Comparison of ENCODE assay signal across 17 cellular contexts in genomic region chr11:27571151-27571840, GRCh38.
A peak's percentile ranks its signal among the peaks of the same experiment; 100 is the strongest.
DNase-seq lines count a peak whose midpoint lies in the region; ATAC-seq and TF ChIP-seq lines count a peak whose summit lies in the region.
"Had no signal": no experiment of that assay in that cellular context is flagged by ENCODE, and none has a peak within 500 bp of the region (broad histone marks: within the 10 kb centered on the region; RNA-seq: fewer than 3 reads in every experiment).

No MANE protein-coding gene starts in this region.

- ATAC-seq in WTC11 (peak; percentile 71), GM18907 (IDR thresholded peaks at IDR 0.05; ENCODE audit: unreplicated experiment) (no peak), GM21723 (IDR thresholded peaks at IDR 0.05; ENCODE audit: unreplicated experiment) (no peak)
- ATAC-seq: activated naive CD8-positive, alpha-beta T cell treated with anti-CD3 and anti-CD28 coated beads, Interleukin-2, amount 50 U/mL, for 24 hours; stimulated activated naive CD8-positive, alpha-beta T cell treated with anti-CD3 and anti-CD28 coated beads, Interleukin-15, amount 100 ng/mL, for 72 hours had no signal

- H3K4me1 Mint-ChIP-seq in WTC11 (peaks cover 12% of the 10 kb centered on the region), osteocyte (ENCODE audit: unreplicated experiment) (peaks cover 19% of the 10 kb centered on the region)
- H3K4me1 Mint-ChIP-seq: activated CD4-positive, alpha-beta memory T cell treated with anti-CD3 and anti-CD28 coated beads, Interleukin-2, amount 10 ng/mL, durations not matched to agents 7 days and 5 days; activated naive CD8-positive, alpha-beta T cell treated with anti-CD3 and anti-CD28 coated beads, Interleukin-2, amount 50 U/mL, for 24 hours; stimulated activated naive CD8-positive, alpha-beta T cell treated with anti-CD3 and anti-CD28 coated beads, Interleukin-15, amount 100 ng/mL, for 72 hours had no signal

- H3K36me3 Mint-ChIP-seq in WTC11 (no peaks in the 10 kb centered on the region), osteocyte (ENCODE audit: unreplicated experiment) (no peaks in the 10 kb centered on the region)

- H3K4me3 Mint-ChIP-seq in WTC11 (no peak overlapping the region), osteocyte (ENCODE audit: unreplicated experiment) (no peak overlapping the region)
- H3K4me3 Mint-ChIP-seq: activated CD4-positive, alpha-beta memory T cell treated with anti-CD3 and anti-CD28 coated beads, Interleukin-2, amount 10 ng/mL, durations not matched to agents 7 days and 5 days; activated naive CD8-positive, alpha-beta T cell treated with anti-CD3 and anti-CD28 coated beads, Interleukin-2, amount 50 U/mL, for 24 hours; stimulated activated naive CD8-positive, alpha-beta T cell treated with anti-CD3 and anti-CD28 coated beads, Interleukin-15, amount 100 ng/mL, for 72 hours had no signal

- H3K27me3 Mint-ChIP-seq in WTC11 (ENCODE audit: low read depth) = peaks cover 49% of the 10 kb centered on the region
- H3K27me3 Mint-ChIP-seq in osteocyte (ENCODE audit: unreplicated experiment) = no peaks in the 10 kb centered on the region
- H3K27me3 Mint-ChIP-seq: activated CD4-positive, alpha-beta memory T cell treated with anti-CD3 and anti-CD28 coated beads, Interleukin-2, amount 10 ng/mL, durations not matched to agents 7 days and 5 days; activated naive CD8-positive, alpha-beta T cell treated with anti-CD3 and anti-CD28 coated beads, Interleukin-2, amount 50 U/mL, for 24 hours; stimulated activated naive CD8-positive, alpha-beta T cell treated with anti-CD3 and anti-CD28 coated beads, Interleukin-15, amount 100 ng/mL, for 72 hours had no signal

- H3K27ac Mint-ChIP-seq in WTC11 (no peak overlapping the region), osteocyte (ENCODE audit: unreplicated experiment) (peak overlapping the region; percentile 58)
- H3K27ac Mint-ChIP-seq: activated CD4-positive, alpha-beta memory T cell treated with anti-CD3 and anti-CD28 coated beads, Interleukin-2, amount 10 ng/mL, durations not matched to agents 7 days and 5 days; activated naive CD8-positive, alpha-beta T cell treated with anti-CD3 and anti-CD28 coated beads, Interleukin-2, amount 50 U/mL, for 24 hours; stimulated activated naive CD8-positive, alpha-beta T cell treated with anti-CD3 and anti-CD28 coated beads, Interleukin-15, amount 100 ng/mL, for 72 hours had no signal

- H3K4me3 ChIP-seq in fibroblast of pulmonary artery (replicated peaks; ENCODE audit: low read depth, low read length) = no peak overlapping the region
- H3K4me3 ChIP-seq: BLaER1 treated with 17β-estradiol and CSF1 and Interleukin-3, amounts not matched to agents 10 nM and 100 nM; uterus had no signal

- peak; percentile 86 for DNase-seq in EL
- no peak for DNase-seq in WTC11 (ENCODE audit: low spot score)
- peak; percentile 67 for DNase-seq in fibroblast of pulmonary artery (ENCODE audit: low read depth)
- no peak for DNase-seq in osteocyte (ENCODE audit: extremely low spot score, unreplicated experiment)
- no peak for DNase-seq in posterior cingulate gyrus
- DNase-seq in germinal center (ENCODE audit: low spot score) = no peak
- DNase-seq: activated CD4-positive, alpha-beta memory T cell treated with anti-CD3 and anti-CD28 coated beads, Interleukin-2, amount 10 ng/mL, durations not matched to agents 7 days and 5 days; activated naive CD8-positive, alpha-beta T cell treated with anti-CD3 and anti-CD28 coated beads, Interleukin-2, amount 50 U/mL, for 24 hours; DMS53; KG1; NCI-H446; nucleus accumbens; stimulated activated naive CD8-positive, alpha-beta T cell treated with anti-CD3 and anti-CD28 coated beads, Interleukin-15, amount 100 ng/mL, for 72 hours; uterus had no signal

- TF ChIP-seq CTCF in WTC11 (IDR thresholded peaks at IDR 0.05) (no peak), fibroblast of pulmonary artery (IDR thresholded peaks at IDR 0.05; ENCODE audit: low read length, missing control alignments) (no peak), osteocyte (IDR thresholded peaks at IDR 0.05) (no peak)

- CTCF ChIA-PET in WTC11 (lab: Charles Lee) = no interaction called here

- H3K9me3 Mint-ChIP-seq in WTC11 (no peaks in the 10 kb centered on the region), osteocyte (ENCODE audit: unreplicated experiment) (no peaks in the 10 kb centered on the region)
- H3K9me3 Mint-ChIP-seq: activated CD4-positive, alpha-beta memory T cell treated with anti-CD3 and anti-CD28 coated beads, Interleukin-2, amount 10 ng/mL, durations not matched to agents 7 days and 5 days; activated naive CD8-positive, alpha-beta T cell treated with anti-CD3 and anti-CD28 coated beads, Interleukin-2, amount 50 U/mL, for 24 hours had no signal

- intact Hi-C loops in posterior cingulate gyrus (cut with DNase I) = no loop called here

- POLR2A ChIA-PET in WTC11 (lab: Charles Lee) = no interaction called here

TF ChIP-seq in WTC11, 78 proteins besides CTCF, POLR2A, EP300 and RAD21:
- TF ChIP-seq, protein P1, sequence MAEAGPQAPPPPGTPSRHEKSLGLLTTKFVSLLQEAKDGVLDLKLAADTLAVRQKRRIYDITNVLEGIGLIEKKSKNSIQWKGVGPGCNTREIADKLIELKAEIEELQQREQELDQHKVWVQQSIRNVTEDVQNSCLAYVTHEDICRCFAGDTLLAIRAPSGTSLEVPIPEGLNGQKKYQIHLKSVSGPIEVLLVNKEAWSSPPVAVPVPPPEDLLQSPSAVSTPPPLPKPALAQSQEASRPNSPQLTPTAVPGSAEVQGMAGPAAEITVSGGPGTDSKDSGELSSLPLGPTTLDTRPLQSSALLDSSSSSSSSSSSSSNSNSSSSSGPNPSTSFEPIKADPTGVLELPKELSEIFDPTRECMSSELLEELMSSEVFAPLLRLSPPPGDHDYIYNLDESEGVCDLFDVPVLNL (CRISPR knock-in tag; IDR thresholded peaks at IDR 0.05; ENCODE audit: borderline replicate concordance, low read depth) = no peak
- TF ChIP-seq NFATC4 (CRISPR knock-in tag; IDR thresholded peaks at IDR 0.05) = no peak
- TF ChIP-seq, protein P2, sequence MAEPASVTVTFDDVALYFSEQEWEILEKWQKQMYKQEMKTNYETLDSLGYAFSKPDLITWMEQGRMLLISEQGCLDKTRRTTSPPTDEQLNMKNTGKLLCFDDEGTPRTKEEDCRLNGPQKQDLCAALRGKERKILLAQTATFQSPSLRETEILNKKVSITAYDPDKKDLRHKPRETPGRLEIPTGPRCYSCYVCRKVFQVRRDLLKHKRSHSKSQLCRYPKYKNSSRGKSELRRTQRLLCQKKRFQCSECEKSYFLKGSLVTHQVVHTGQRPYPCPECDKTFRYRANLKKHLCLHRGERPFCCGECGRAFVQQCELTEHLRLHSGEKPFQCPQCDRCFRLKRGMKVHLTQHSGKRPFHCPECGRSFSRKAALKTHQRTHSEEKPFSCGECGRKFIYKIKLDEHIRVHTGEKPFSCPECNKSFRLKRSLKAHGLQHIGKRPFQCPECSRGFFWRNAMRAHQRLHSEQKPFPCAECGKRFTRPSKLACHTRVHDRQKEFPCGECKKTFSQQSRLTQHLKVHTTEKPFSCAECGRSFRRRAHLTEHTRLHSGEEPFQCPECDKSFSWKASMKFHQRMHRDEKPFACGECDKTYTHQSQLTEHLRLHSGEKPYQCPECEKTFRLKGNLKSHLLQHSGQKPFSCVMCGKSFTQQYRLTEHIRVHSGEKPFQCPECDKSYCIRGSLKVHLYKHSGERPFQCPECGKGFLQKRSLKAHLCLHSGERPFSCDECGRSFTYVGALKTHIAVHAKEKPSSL (CRISPR knock-in tag; conservative IDR thresholded peaks at IDR 0.05) = no peak

Comparison
In these comparisons a context has a peak if more than half of its experiments do, and no peak if none do; other contexts are left out.
1. DNase-seq: peak in EL (single experiment) and fibroblast of pulmonary artery (single experiment); none in WTC11 (single experiment), osteocyte (single experiment), posterior cingulate gyrus (0 of 10) and germinal center (single experiment).